Comparison of ENCODE assay signal across 8 cellular contexts in the genomic region with DNA sequence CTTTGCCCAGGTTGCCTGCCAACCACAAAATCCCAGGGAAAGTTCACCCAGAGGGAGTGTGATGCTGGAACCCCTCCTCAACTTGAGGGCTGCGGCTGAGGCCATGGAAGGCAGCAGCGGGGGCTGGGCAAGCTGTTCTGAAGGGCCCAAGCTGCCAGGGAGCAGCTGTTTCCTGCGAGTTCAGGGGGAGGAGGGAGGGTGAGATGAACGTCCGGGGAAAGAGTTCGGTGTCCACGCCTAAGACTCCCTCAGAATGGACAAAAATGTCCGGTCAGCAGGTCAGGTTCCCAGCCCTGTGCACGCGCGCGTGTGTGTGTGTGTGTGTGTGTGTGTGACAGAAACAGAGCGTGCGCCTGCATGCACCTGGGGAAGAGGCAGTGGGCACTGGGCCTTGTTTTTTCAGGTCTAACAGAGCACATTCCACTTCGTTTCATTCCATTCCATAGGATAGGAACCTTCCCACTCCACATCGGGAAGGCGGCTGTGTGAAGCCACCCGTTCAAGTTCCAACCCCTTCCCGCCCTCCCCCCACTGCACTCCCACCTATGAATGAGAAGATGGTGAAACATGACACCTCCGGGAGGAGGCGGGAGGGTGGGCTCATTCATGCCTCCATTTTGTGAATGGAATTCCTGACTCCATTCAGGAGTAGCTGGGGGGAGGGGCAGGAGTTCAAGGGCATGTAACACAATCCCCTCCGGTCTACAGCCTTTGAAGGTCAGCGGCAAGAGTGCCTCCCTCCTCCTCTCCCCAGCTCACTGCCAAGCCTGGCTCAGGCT. TPM values are rescaled to one million over a fixed set of nuclear protein-coding genes. Genes with fewer than 3 reads are reported as not detected.
DNase-seq lines count a peak whose midpoint lies in the region; ATAC-seq and TF ChIP-seq lines count a peak whose summit lies in the region.

No MANE protein-coding gene starts in this region.

- CTCF ChIA-PET in activated CD8-positive, alpha-beta T cell treated with anti-CD3 and anti-CD28 coated beads for 36 hours (lab: Charles Lee) = interaction anchor here (1.0 to 1.3 kb wide), 2 partner anchors 13 to 47 kb away, joined by 3 read pairs; a partner anchor contains a TSS

- H3K9me3 ChIP-seq in mesenchymal stem cell (ENCODE audit: control insufficient read depth, low read length) = no peaks in the 10 kb centered on the region

- H2BK15ac ChIP-seq in mesenchymal stem cell (ENCODE audit: low read depth, poor library complexity, severe bottlenecking) = peak overlapping the region; percentile 92

- ATAC-seq in HG03039 (IDR thresholded peaks at IDR 0.05; ENCODE audit: unreplicated experiment) (no peak), HG02884 (IDR thresholded peaks at IDR 0.05; ENCODE audit: unreplicated experiment) (no peak)
- ATAC-seq in activated CD8-positive, alpha-beta T cell treated with anti-CD3 and anti-CD28 coated beads for 36 hours = no peak

- no peak overlapping the region for H3K14ac ChIP-seq in mesenchymal stem cell (ENCODE audit: low read length in 2 of 2)

- H3K4me3 Mint-ChIP-seq in activated CD8-positive, alpha-beta T cell treated with anti-CD3 and anti-CD28 coated beads for 36 hours = no peak overlapping the region

- H3K4me1 ChIP-seq in mesenchymal stem cell (ENCODE audit: control insufficient read depth, insufficient read depth, low read depth, low read length) = peaks cover 27% of the 10 kb centered on the region

- H3K36me3 Mint-ChIP-seq in activated CD8-positive, alpha-beta T cell treated with anti-CD3 and anti-CD28 coated beads for 36 hours (ENCODE audit: low read depth) = no peaks in the 10 kb centered on the region

- DNase-seq in DMS53 (lab: John Stamatoyannopoulos, UW) (peak; percentile 99), NCI-H2227 (lab: John Stamatoyannopoulos, UW; ENCODE audit: unreplicated experiment) (peak; percentile 92), dermis microvascular lymphatic vessel endothelial cell (ENCODE audit: low read depth in 2 of 2) (peak; percentile 77 to 89), mesenchymal stem cell (peak; percentile 94), NCI-H2081 (lab: John Stamatoyannopoulos, UW) (no peak)
- no peak for DNase-seq in activated CD8-positive, alpha-beta T cell treated with anti-CD3 and anti-CD28 coated beads for 36 hours

- no peak overlapping the region for H3K27ac Mint-ChIP-seq in activated CD8-positive, alpha-beta T cell treated with anti-CD3 and anti-CD28 coated beads for 36 hours

- H3K18ac ChIP-seq in mesenchymal stem cell (ENCODE audit: low read depth in 1 of 2, low read length in 2 of 2) = peak overlapping the region; percentile 96 to 97

- H2BK12ac ChIP-seq in mesenchymal stem cell (ENCODE audit: low read length in 2 of 2) = peak overlapping the region; percentile 81 to 97

- peak overlapping the region; percentile 79 to 95 for H3K4ac ChIP-seq in mesenchymal stem cell (ENCODE audit: low read depth in 1 of 2, low read length in 2 of 2)

- H4K8ac ChIP-seq in mesenchymal stem cell (ENCODE audit: low read length) = peak overlapping the region; percentile 99

- POLR2A ChIA-PET in activated CD8-positive, alpha-beta T cell treated with anti-CD3 and anti-CD28 coated beads for 36 hours (lab: Charles Lee) = no interaction called here

- peak overlapping the region; percentile 74 for H3K9ac ChIP-seq in mesenchymal stem cell (ENCODE audit: low read length)

- no peaks in the 10 kb centered on the region for H3K27me3 ChIP-seq in mesenchymal stem cell (ENCODE audit: control insufficient read depth in 1 of 2, insufficient read depth in 1 of 2, low read length in 2 of 2)

- no peaks in the 10 kb centered on the region for H3K9me3 Mint-ChIP-seq in activated CD8-positive, alpha-beta T cell treated with anti-CD3 and anti-CD28 coated beads for 36 hours

- H3K4me1 Mint-ChIP-seq in activated CD8-positive, alpha-beta T cell treated with anti-CD3 and anti-CD28 coated beads for 36 hours (ENCODE audit: low read depth) = no peaks in the 10 kb centered on the region

- H3K79me1 ChIP-seq in mesenchymal stem cell (replicated peaks; ENCODE audit: low read length, poor library complexity, severe bottlenecking) = peaks cover 18% of the 10 kb centered on the region

- no peaks in the 10 kb centered on the region for H3K27me3 Mint-ChIP-seq in activated CD8-positive, alpha-beta T cell treated with anti-CD3 and anti-CD28 coated beads for 36 hours

- peaks cover 25 to 36% of the 10 kb centered on the region in 2 experiments for H3K36me3 ChIP-seq in mesenchymal stem cell (ENCODE audit: control insufficient read depth in 1 of 2, insufficient read depth in 2 of 2, low read depth in 1 of 2, low read length in 2 of 2)

- no peak for TF ChIP-seq CTCF in activated CD8-positive, alpha-beta T cell treated with anti-CD3 and anti-CD28 coated beads for 36 hours (IDR thresholded peaks at IDR 0.05)

- H2AFZ ChIP-seq in mesenchymal stem cell (ENCODE audit: low read depth, low read length) = peak overlapping the region; percentile 36

- WGBS in mesenchymal stem cell = 1% methylated on average over 11 of the region's 23 CpGs

- no peak overlapping the region for H3K23ac ChIP-seq in mesenchymal stem cell (ENCODE audit: low read length in 2 of 2)

- peak overlapping the region; percentile 61 for H3K4me2 ChIP-seq in mesenchymal stem cell (ENCODE audit: low read length, poor library complexity, severe bottlenecking)

- peak overlapping the region; percentile 60 for H2BK5ac ChIP-seq in mesenchymal stem cell (ENCODE audit: low read depth, low read length, poor library complexity, severe bottlenecking)

- H2BK120ac ChIP-seq in mesenchymal stem cell (ENCODE audit: low read depth, low read length) = peak overlapping the region; percentile 92

- H3K4me3 ChIP-seq in mesenchymal stem cell (ENCODE audit: insufficient read depth in 1 of 2, low read depth in 1 of 2, low read length in 2 of 2) = peak overlapping the region in 1 of 2 experiments; percentile 43

- intact Hi-C loops in activated CD8-positive, alpha-beta T cell treated with anti-CD3 and anti-CD28 coated beads for 36 hours (cut with micrococcal nuclease) = no loop called here

- H3K27ac ChIP-seq in mesenchymal stem cell (ENCODE audit: low read length, poor library complexity, severe bottlenecking) = peak overlapping the region; percentile 95

- H4K91ac ChIP-seq in mesenchymal stem cell (ENCODE audit: low read length) = peak overlapping the region; percentile 99

- no peak overlapping the region for H2AK5ac ChIP-seq in mesenchymal stem cell (ENCODE audit: low read length, severe bottlenecking)

RNA-seq across cellular contexts. Expression of a gene that starts 15.6 kb away (rescaled TPM):
- 7.2 TPM in 2 replicates for total RNA-seq in dermis microvascular lymphatic vessel endothelial cell
- polyA plus RNA-seq in mesenchymal stem cell (2013, experiment 1 of 2) = 25.3 TPM
- 24.1 TPM for polyA plus RNA-seq in mesenchymal stem cell (2013, experiment 2 of 2)
- total RNA-seq in activated CD8-positive, alpha-beta T cell treated with anti-CD3 and anti-CD28 coated beads for 36 hours = 1 to 10 TPM; 5.0 to 5.4 TPM

RNA-seq across cellular contexts. Expression of a gene that starts 46.7 kb away (rescaled TPM):
- 38.9 and 47.3 TPM in 2 replicates for total RNA-seq in dermis microvascular lymphatic vessel endothelial cell
- polyA plus RNA-seq in mesenchymal stem cell (2013, experiment 1 of 2) = 28.3 TPM
- polyA plus RNA-seq in mesenchymal stem cell (2013, experiment 2 of 2) = 28.4 TPM
- 10 to 100 TPM; 43.0 to 45.1 TPM for total RNA-seq in activated CD8-positive, alpha-beta T cell treated with anti-CD3 and anti-CD28 coated beads for 36 hours

Comparison
In these comparisons a context has a peak if more than half of its experiments do, and no peak if none do; other contexts are left out.
1. DNase-seq: peak in DMS53 (single experiment), NCI-H2227 (single experiment), dermis microvascular lymphatic vessel endothelial cell (2 of 2) and mesenchymal stem cell (single experiment); none in activated CD8-positive, alpha-beta T cell treated with anti-CD3 and anti-CD28 coated beads for 36 hours (single experiment) and NCI-H2081 (0 of 2).